19 cellular contexts compared by ENCODE assay signal in the genomic region with DNA sequence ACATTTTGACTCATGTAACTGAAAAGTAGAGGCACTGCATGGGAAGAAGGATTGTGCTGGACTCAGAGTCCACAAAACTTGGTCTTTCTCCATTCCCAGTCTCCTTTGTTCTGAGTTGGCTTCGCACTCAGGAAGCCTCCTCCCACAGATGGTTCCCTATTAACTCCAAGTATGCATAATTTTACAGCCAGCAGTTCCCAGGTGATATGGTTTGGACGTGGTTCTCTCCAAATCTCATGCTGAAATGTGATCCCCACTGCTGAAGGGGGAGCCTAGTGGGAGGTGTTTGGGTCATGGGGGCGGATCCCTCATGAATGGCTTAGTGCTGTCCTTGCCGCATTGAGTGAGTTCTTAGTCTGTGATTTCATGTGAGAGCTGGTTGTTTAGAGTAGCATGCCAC.
DNase-seq lines count a peak whose midpoint lies in the region; ATAC-seq and TF ChIP-seq lines count a peak whose summit lies in the region.
"Had no signal": no experiment of that assay in that cellular context is flagged by ENCODE, and none has a peak within 500 bp of the region (broad histone marks: within the 10 kb centered on the region; RNA-seq: fewer than 3 reads in every experiment).

No MANE protein-coding gene starts in this region.

- no peak overlapping the region for H2BK5ac ChIP-seq in neuronal stem cell (ENCODE audit: low read length)

- ATAC-seq in GM21390 (IDR thresholded peaks at IDR 0.05; ENCODE audit: unreplicated experiment) = no peak
- ATAC-seq in activated CD4-positive, CD25-positive, alpha-beta regulatory T cell treated with anti-CD3 and anti-CD28 coated beads, Interleukin-2, amount 50 U/mL, for 24 hours = no peak
- ATAC-seq: gastroesophageal sphincter had no signal

- H3K18ac ChIP-seq in neuronal stem cell (ENCODE audit: low read length) = no peak overlapping the region

- H3K4ac ChIP-seq in neuronal stem cell (ENCODE audit: low read length) = no peak overlapping the region

- no peak overlapping the region for H3K14ac ChIP-seq in neuronal stem cell (ENCODE audit: low read length)

- DNase-seq in ACHN = peak; percentile 75
- DNase-seq in NCI-H1436 treated with DMSO at 0.1 percent for 48 hours (lab: John Stamatoyannopoulos, UW) = peak; percentile 61
- peak; percentile 87 for DNase-seq in fibroblast of pulmonary artery (ENCODE audit: low read depth)
- DNase-seq in neuronal stem cell (ENCODE audit: low spot score) = no peak
- no peak for DNase-seq in 8988T
- no peak for DNase-seq in mesothelial cell of epicardium (ENCODE audit: low spot score in 2 of 2, unreplicated experiment in 2 of 2)
- DNase-seq: activated CD4-positive, alpha-beta T cell treated with anti-CD3 and anti-CD28 coated beads, Interleukin-2, amount 50 U/mL, for 48 hours; activated gamma-delta T cell; brain microvascular endothelial cell; DMS79; effector memory CD4-positive, alpha-beta T cell; NCI-H1105; NCI-H82; T-helper 9 cell had no signal

- H3K27ac Mint-ChIP-seq in mesothelial cell of epicardium = no peak overlapping the region
- H3K27ac Mint-ChIP-seq: IgD-negative memory B cell, nephron had no signal

- no peak overlapping the region for H4K91ac ChIP-seq in neuronal stem cell (ENCODE audit: low read depth, low read length, poor library complexity)

- no peak overlapping the region for H3K4me2 ChIP-seq in neuronal stem cell (ENCODE audit: insufficient read depth, low read length, poor library complexity, severe bottlenecking)

- no peaks in the 10 kb centered on the region for H3K36me3 ChIP-seq in neuronal stem cell (replicated peaks in 1 of 2; ENCODE audit: control insufficient read depth in 2 of 2, insufficient read depth in 2 of 2, low read length in 2 of 2)
- H3K36me3 ChIP-seq: brain microvascular endothelial cell, gastroesophageal sphincter had no signal

- H2BK120ac ChIP-seq in neuronal stem cell (ENCODE audit: low read depth, low read length) = no peak overlapping the region

- H3K36me3 Mint-ChIP-seq in mesothelial cell of epicardium = no peaks in the 10 kb centered on the region

- H2AK5ac ChIP-seq in neuronal stem cell (ENCODE audit: low read depth, low read length) = no peak overlapping the region

- no peak overlapping the region for H3K9ac ChIP-seq in neuronal stem cell (ENCODE audit: low read depth, low read length, poor library complexity)

- in situ Hi-C loops in ACHN (cut with HindIII; ENCODE audit: low pct_ligation_motif_present, low pct_unique_long_range_greater_than_20kb, low sequenced_read_pairs) = no loop called here

- TF ChIP-seq CTCF in fibroblast of pulmonary artery (IDR thresholded peaks at IDR 0.05; ENCODE audit: low read length, missing control alignments) = no peak
- no peak for TF ChIP-seq CTCF in mesothelial cell of epicardium (IDR thresholded peaks at IDR 0.05; ENCODE audit: unreplicated experiment)

- H3K79me1 ChIP-seq in neuronal stem cell (ENCODE audit: low read depth, low read length) = no peaks in the 10 kb centered on the region

- no peaks in the 10 kb centered on the region for H3K27me3 Mint-ChIP-seq in mesothelial cell of epicardium (ENCODE audit: low read depth)

- H4K8ac ChIP-seq in neuronal stem cell (ENCODE audit: low read depth, low read length) = no peak overlapping the region

- H3K9me3 Mint-ChIP-seq in mesothelial cell of epicardium = no peaks in the 10 kb centered on the region
- H3K9me3 Mint-ChIP-seq: IgD-negative memory B cell, nephron had no signal

- no CpG with 5 or more reads among the region's 4 CpGs for WGBS in neuronal stem cell (ENCODE audit: extremely low coverage in 2 of 2, insufficient read length in 2 of 2, insufficient replicate concordance in 1 of 2), 2 donors

- peaks cover 3 to 4% of the 10 kb centered on the region in 2 donors for H3K4me1 ChIP-seq in neuronal stem cell (ENCODE audit: control insufficient read depth in 2 of 2, insufficient read depth in 1 of 2, low read depth in 1 of 2, low read length in 2 of 2)

- H2BK12ac ChIP-seq in neuronal stem cell (ENCODE audit: low read length) = no peak overlapping the region

- peak overlapping the region; percentile 74 for H2AFZ ChIP-seq in neuronal stem cell (ENCODE audit: low read length)

- H3K4me3 Mint-ChIP-seq in mesothelial cell of epicardium = no peak overlapping the region
- H3K4me3 Mint-ChIP-seq: IgD-negative memory B cell, nephron had no signal

- no peak overlapping the region for H3K23ac ChIP-seq in neuronal stem cell (ENCODE audit: low read depth, low read length, poor library complexity)

- H2BK15ac ChIP-seq in neuronal stem cell (ENCODE audit: low read length) = no peak overlapping the region

- H3K27ac ChIP-seq in neuronal stem cell (replicated peaks; ENCODE audit: low read length) = no peak overlapping the region
- H3K27ac ChIP-seq: brain microvascular endothelial cell, gastroesophageal sphincter had no signal

- H3K4me3 ChIP-seq in fibroblast of pulmonary artery (replicated peaks; ENCODE audit: low read depth, low read length) (no peak overlapping the region), neuronal stem cell (ENCODE audit: low read length in 2 of 2) (no peak overlapping the region)
- H3K4me3 ChIP-seq: gastroesophageal sphincter had no signal

- peaks cover 2% of the 10 kb centered on the region for H3K4me1 Mint-ChIP-seq in mesothelial cell of epicardium
- H3K4me1 Mint-ChIP-seq: IgD-negative memory B cell, nephron had no signal

- H3K27me3 ChIP-seq in neuronal stem cell (ENCODE audit: control insufficient read depth in 3 of 3, insufficient read depth in 3 of 3, low read depth in 1 of 3, low read length in 3 of 3) = no peaks in the 10 kb centered on the region
- H3K27me3 ChIP-seq: brain microvascular endothelial cell, gastroesophageal sphincter had no signal

- no peaks in the 10 kb centered on the region for H3K9me3 ChIP-seq in neuronal stem cell (replicated peaks in 1 of 2; ENCODE audit: control insufficient read depth in 2 of 2, insufficient read depth in 1 of 2, low read depth in 1 of 2, low read length in 2 of 2)
- H3K9me3 ChIP-seq: gastroesophageal sphincter had no signal

Comparison
In these comparisons a context has a peak if more than half of its experiments do, and no peak if none do; other contexts are left out.
1. DNase-seq: peak in ACHN (single experiment), NCI-H1436 treated with DMSO at 0.1 percent for 48 hours (single experiment) and fibroblast of pulmonary artery (single experiment); none in neuronal stem cell (single experiment), 8988T (single experiment) and mesothelial cell of epicardium (0 of 2).